Comparison of ENCODE assay signal across 1 cellular context in genomic region chr3:142595951-142596725, GRCh38.
TF ChIP-seq lines count a peak whose summit lies in the region.

PLS1 (plus strand) TSS chr3:142596393; CDS start chr3:142664238, 67,845 bp downstream.

TF ChIP-seq in HepG2, 621 proteins besides CTCF, POLR2A, EP300 and RAD21 (continued from another document and continues in another):
- TF ChIP-seq, protein P1, sequence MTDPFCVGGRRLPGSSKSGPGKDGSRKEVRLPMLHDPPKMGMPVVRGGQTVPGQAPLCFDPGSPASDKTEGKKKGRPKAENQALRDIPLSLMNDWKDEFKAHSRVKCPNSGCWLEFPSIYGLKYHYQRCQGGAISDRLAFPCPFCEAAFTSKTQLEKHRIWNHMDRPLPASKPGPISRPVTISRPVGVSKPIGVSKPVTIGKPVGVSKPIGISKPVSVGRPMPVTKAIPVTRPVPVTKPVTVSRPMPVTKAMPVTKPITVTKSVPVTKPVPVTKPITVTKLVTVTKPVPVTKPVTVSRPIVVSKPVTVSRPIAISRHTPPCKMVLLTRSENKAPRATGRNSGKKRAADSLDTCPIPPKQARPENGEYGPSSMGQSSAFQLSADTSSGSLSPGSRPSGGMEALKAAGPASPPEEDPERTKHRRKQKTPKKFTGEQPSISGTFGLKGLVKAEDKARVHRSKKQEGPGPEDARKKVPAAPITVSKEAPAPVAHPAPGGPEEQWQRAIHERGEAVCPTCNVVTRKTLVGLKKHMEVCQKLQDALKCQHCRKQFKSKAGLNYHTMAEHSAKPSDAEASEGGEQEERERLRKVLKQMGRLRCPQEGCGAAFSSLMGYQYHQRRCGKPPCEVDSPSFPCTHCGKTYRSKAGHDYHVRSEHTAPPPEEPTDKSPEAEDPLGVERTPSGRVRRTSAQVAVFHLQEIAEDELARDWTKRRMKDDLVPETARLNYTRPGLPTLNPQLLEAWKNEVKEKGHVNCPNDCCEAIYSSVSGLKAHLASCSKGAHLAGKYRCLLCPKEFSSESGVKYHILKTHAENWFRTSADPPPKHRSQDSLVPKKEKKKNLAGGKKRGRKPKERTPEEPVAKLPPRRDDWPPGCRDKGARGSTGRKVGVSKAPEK (CRISPR knock-in tag; IDR thresholded peaks at IDR 0.05; ENCODE audit: borderline replicate concordance) = peak; percentile 99
- TF ChIP-seq ZNF546 (CRISPR knock-in tag; conservative IDR thresholded peaks at IDR 0.05) = peak; percentile 26; the same call in 1 of the 2 replicates
- peak; percentile 90 for TF ChIP-seq HDAC2 (CRISPR knock-in tag; IDR thresholded peaks at IDR 0.05)
- TF ChIP-seq ETS1 (CRISPR knock-in tag; IDR thresholded peaks at IDR 0.05) = no peak
- TF ChIP-seq ZNF3 (CRISPR knock-in tag; IDR thresholded peaks at IDR 0.05) = no peak
- TF ChIP-seq ZIK1 (CRISPR knock-in tag; IDR thresholded peaks at IDR 0.05; ENCODE audit: borderline replicate concordance, low read depth) = peak; percentile 32; the same call in 1 of the 2 replicates
- TF ChIP-seq PRMT3 (CRISPR knock-in tag; IDR thresholded peaks at IDR 0.05; ENCODE audit: borderline replicate concordance, low read depth) = no peak
- TF ChIP-seq, protein P2, sequence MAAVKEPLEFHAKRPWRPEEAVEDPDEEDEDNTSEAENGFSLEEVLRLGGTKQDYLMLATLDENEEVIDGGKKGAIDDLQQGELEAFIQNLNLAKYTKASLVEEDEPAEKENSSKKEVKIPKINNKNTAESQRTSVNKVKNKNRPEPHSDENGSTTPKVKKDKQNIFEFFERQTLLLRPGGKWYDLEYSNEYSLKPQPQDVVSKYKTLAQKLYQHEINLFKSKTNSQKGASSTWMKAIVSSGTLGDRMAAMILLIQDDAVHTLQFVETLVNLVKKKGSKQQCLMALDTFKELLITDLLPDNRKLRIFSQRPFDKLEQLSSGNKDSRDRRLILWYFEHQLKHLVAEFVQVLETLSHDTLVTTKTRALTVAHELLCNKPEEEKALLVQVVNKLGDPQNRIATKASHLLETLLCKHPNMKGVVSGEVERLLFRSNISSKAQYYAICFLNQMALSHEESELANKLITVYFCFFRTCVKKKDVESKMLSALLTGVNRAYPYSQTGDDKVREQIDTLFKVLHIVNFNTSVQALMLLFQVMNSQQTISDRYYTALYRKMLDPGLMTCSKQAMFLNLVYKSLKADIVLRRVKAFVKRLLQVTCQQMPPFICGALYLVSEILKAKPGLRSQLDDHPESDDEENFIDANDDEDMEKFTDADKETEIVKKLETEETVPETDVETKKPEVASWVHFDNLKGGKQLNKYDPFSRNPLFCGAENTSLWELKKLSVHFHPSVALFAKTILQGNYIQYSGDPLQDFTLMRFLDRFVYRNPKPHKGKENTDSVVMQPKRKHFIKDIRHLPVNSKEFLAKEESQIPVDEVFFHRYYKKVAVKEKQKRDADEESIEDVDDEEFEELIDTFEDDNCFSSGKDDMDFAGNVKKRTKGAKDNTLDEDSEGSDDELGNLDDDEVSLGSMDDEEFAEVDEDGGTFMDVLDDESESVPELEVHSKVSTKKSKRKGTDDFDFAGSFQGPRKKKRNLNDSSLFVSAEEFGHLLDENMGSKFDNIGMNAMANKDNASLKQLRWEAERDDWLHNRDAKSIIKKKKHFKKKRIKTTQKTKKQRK (IDR thresholded peaks at IDR 0.05; ENCODE audit: low read length) = no peak
- TF ChIP-seq SNAI1 (CRISPR knock-in tag; IDR thresholded peaks at IDR 0.05; ENCODE audit: borderline replicate concordance) = peak; percentile 49; the same call in 1 of the 2 replicates
- TF ChIP-seq ZBTB3 (CRISPR knock-in tag; IDR thresholded peaks at IDR 0.05; ENCODE audit: borderline replicate concordance, low read depth) = no peak; the same call in 1 of the 2 replicates
- peak; percentile 29; the same call in 1 of the 2 replicates for TF ChIP-seq ZBED4 (CRISPR knock-in tag; IDR thresholded peaks at IDR 0.05; ENCODE audit: borderline replicate concordance)
- TF ChIP-seq TOPORS (CRISPR knock-in tag; IDR thresholded peaks at IDR 0.05) = peak; percentile 94
- TF ChIP-seq EZH2 (conservative IDR thresholded peaks at IDR 0.05; ENCODE audit: low read depth, low read length) = no peak
- TF ChIP-seq, protein P3, sequence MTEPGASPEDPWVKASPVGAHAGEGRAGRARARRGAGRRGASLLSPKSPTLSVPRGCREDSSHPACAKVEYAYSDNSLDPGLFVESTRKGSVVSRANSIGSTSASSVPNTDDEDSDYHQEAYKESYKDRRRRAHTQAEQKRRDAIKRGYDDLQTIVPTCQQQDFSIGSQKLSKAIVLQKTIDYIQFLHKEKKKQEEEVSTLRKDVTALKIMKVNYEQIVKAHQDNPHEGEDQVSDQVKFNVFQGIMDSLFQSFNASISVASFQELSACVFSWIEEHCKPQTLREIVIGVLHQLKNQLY (CRISPR knock-in tag; IDR thresholded peaks at IDR 0.05) = peak; percentile 89
- no peak for TF ChIP-seq KDM6A (CRISPR knock-in tag; IDR thresholded peaks at IDR 0.05; ENCODE audit: low read depth)
- TF ChIP-seq PHF5A (CRISPR knock-in tag; IDR thresholded peaks at IDR 0.05; ENCODE audit: low read depth, unreplicated experiment) = peak; percentile 81
- TF ChIP-seq THAP11 (CRISPR knock-in tag; IDR thresholded peaks at IDR 0.05) = peak; percentile 86
- TF ChIP-seq ZNF274 (CRISPR knock-in tag; IDR thresholded peaks at IDR 0.05) = peak; percentile 95
- TF ChIP-seq MXD4 (CRISPR knock-in tag; IDR thresholded peaks at IDR 0.05) = peak; percentile 67; the same call in 1 of the 2 replicates
- TF ChIP-seq TFE3 (CRISPR knock-in tag; IDR thresholded peaks at IDR 0.05) = peak; percentile 22; the same call in 1 of the 2 replicates
- no peak for TF ChIP-seq ZNF17 (CRISPR knock-in tag; IDR thresholded peaks at IDR 0.05)
- TF ChIP-seq DMAP1 (CRISPR knock-in tag; IDR thresholded peaks at IDR 0.05) = peak; percentile 75; the same call in 1 of the 2 replicates
- no peak for TF ChIP-seq RAD51 (IDR thresholded peaks at IDR 0.05; ENCODE audit: borderline replicate concordance)
- no peak for TF ChIP-seq JUNB (CRISPR knock-in tag; IDR thresholded peaks at IDR 0.05; ENCODE audit: borderline replicate concordance)
- no peak for TF ChIP-seq ARNT (IDR thresholded peaks at IDR 0.05)
- no peak for TF ChIP-seq SKIL (CRISPR knock-in tag; IDR thresholded peaks at IDR 0.05; ENCODE audit: borderline replicate concordance)
- 0 out of 2 replicates have a peak, but pooled peaks have one; percentile 43 for TF ChIP-seq SP2 (CRISPR knock-in tag; IDR thresholded peaks at IDR 0.05)
- TF ChIP-seq ZNF207 (IDR thresholded peaks at IDR 0.05; ENCODE audit: borderline replicate concordance) = no peak
- TF ChIP-seq, protein P4, sequence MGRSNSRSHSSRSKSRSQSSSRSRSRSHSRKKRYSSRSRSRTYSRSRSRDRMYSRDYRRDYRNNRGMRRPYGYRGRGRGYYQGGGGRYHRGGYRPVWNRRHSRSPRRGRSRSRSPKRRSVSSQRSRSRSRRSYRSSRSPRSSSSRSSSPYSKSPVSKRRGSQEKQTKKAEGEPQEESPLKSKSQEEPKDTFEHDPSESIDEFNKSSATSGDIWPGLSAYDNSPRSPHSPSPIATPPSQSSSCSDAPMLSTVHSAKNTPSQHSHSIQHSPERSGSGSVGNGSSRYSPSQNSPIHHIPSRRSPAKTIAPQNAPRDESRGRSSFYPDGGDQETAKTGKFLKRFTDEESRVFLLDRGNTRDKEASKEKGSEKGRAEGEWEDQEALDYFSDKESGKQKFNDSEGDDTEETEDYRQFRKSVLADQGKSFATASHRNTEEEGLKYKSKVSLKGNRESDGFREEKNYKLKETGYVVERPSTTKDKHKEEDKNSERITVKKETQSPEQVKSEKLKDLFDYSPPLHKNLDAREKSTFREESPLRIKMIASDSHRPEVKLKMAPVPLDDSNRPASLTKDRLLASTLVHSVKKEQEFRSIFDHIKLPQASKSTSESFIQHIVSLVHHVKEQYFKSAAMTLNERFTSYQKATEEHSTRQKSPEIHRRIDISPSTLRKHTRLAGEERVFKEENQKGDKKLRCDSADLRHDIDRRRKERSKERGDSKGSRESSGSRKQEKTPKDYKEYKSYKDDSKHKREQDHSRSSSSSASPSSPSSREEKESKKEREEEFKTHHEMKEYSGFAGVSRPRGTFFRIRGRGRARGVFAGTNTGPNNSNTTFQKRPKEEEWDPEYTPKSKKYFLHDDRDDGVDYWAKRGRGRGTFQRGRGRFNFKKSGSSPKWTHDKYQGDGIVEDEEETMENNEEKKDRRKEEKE (IDR thresholded peaks at IDR 0.05) = no peak
- peak; percentile 80 for TF ChIP-seq HNRNPH1 (optimal IDR thresholded peaks at IDR 0.05; ENCODE audit: low read depth, low read length)
- TF ChIP-seq SMC3 (IDR thresholded peaks at IDR 0.05; ENCODE audit: low read length) = no peak
- TF ChIP-seq ZNF460 (CRISPR knock-in tag; IDR thresholded peaks at IDR 0.05; ENCODE audit: borderline replicate concordance) = no peak; the same call in 1 of the 2 replicates
- peak; percentile 71 for TF ChIP-seq HNRNPK (IDR thresholded peaks at IDR 0.05; ENCODE audit: low read depth, low read length, poor library complexity, severe bottlenecking)
- TF ChIP-seq MIER2 (CRISPR knock-in tag; IDR thresholded peaks at IDR 0.05) = no peak
- no peak for TF ChIP-seq ZFP36L2 (CRISPR knock-in tag; IDR thresholded peaks at IDR 0.05)
- TF ChIP-seq, protein P5, sequence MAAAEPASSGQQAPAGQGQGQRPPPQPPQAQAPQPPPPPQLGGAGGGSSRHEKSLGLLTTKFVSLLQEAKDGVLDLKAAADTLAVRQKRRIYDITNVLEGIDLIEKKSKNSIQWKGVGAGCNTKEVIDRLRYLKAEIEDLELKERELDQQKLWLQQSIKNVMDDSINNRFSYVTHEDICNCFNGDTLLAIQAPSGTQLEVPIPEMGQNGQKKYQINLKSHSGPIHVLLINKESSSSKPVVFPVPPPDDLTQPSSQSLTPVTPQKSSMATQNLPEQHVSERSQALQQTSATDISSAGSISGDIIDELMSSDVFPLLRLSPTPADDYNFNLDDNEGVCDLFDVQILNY (CRISPR knock-in tag; conservative IDR thresholded peaks at IDR 0.05) = 0 out of 2 replicates have a peak, but pooled peaks have one; percentile 37
- no peak for TF ChIP-seq DDIT3 (CRISPR knock-in tag; IDR thresholded peaks at IDR 0.05)
